Comparison of ENCODE assay signal across 20 cellular contexts in the genomic region with DNA sequence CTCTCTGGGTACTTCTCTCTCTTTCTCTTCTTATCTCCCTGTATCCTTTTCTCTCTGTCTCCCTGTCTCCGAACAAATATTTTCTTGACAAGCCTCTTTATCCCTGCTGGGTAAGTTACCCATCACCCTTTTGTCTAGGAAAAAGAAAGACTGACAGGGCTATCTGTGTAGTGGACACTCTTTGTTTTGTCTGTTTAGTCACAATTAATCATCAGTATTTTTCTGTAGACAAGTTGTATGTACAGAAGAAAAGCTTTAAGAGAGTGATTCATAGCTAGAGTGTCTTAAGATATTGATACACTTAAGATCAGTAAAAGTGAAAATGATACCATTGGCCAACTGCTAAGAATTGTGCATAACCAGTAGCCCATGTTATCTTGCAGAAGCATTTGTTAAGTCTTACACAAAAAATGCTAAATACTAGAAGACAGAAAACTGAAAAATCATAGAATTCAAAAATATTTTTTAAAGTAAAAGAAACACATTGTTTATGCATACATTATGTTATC.
DNase-seq lines count a peak whose midpoint lies in the region; ATAC-seq, FAIRE-seq and TF ChIP-seq lines count a peak whose summit lies in the region.
"Had no signal": no experiment of that assay in that cellular context is flagged by ENCODE, and none has a peak within 500 bp of the region (broad histone marks: within the 10 kb centered on the region; RNA-seq: fewer than 3 reads in every experiment).

No MANE protein-coding gene starts in this region.

- no peak for FAIRE-seq in bronchial epithelial cell (lab: Jason Lieb, UNC)
- FAIRE-seq: A204.1, G401.6, GM12892, H1, HepG2 had no signal

- H2AFZ ChIP-seq in HCT116 (ENCODE audit: low read depth, low read length, poor library complexity, severe bottlenecking) = peak overlapping the region; percentile 49

- H3K4me1 ChIP-seq in HCT116 (ENCODE audit: control insufficient read depth in 1 of 2, insufficient read depth in 2 of 2, low read length in 2 of 2) = no peaks in the 10 kb centered on the region
- H3K4me1 ChIP-seq: BE2C, HAP-1 had no signal

- no peaks in the 10 kb centered on the region for H3K79me2 ChIP-seq in HCT116 (ENCODE audit: insufficient read depth, low read length)

- intact Hi-C loops in HCT116 (cut with micrococcal nuclease) = no loop called here

- no peaks in the 10 kb centered on the region for H3K9me3 ChIP-seq in HCT116 (ENCODE audit: control insufficient read depth in 1 of 2, insufficient read depth in 1 of 2, low read depth in 1 of 2, low read length in 2 of 2)
- H3K9me3 ChIP-seq: BE2C, HAP-1 had no signal

- TF ChIP-seq RAD21 in HCT116 (IDR thresholded peaks at IDR 0.05; ENCODE audit: low read depth) = no peak

- no peaks in the 10 kb centered on the region for H3K4me1 Mint-ChIP-seq in T-cell
- H3K4me1 Mint-ChIP-seq: CD4-positive, CD25-positive, alpha-beta regulatory T cell; CD8-positive, alpha-beta memory T cell; IgD-negative memory B cell had no signal

- CTCF ChIA-PET in HCT116 (lab: Charles Lee) = no interaction called here
- CTCF ChIA-PET in T-cell (lab: Charles Lee) = no interaction called here

- TF ChIP-seq POLR2A in HCT116 (IDR thresholded peaks at IDR 0.05; ENCODE audit: borderline replicate concordance, extremely low read depth, insufficient read depth, insufficient read length) = no peak

- POLR2A ChIA-PET in HCT116 (lab: Charles Lee) = no interaction called here
- POLR2A ChIA-PET in T-cell (lab: Charles Lee) = no interaction called here

- RAD21 ChIA-PET in HCT116 (lab: Charles Lee; ENCODE audit: low non-redundant PET in 1 of 2, low total read pairs in 2 of 2, uncharacterized antibody in 2 of 2, unreplicated experiment in 2 of 2) = no interaction called here

- H3K4me3 Mint-ChIP-seq in T-cell = no peak overlapping the region
- H3K4me3 Mint-ChIP-seq: CD4-positive, CD25-positive, alpha-beta regulatory T cell; CD8-positive, alpha-beta memory T cell; IgD-negative memory B cell had no signal

- no peak overlapping the region for H3K4me3 ChIP-seq in HCT116 (replicated peaks in 1 of 2; ENCODE audit: low read depth in 1 of 2, low read length in 2 of 2)
- H3K4me3 ChIP-seq in bronchial epithelial cell (ENCODE audit: low read depth, low read length) = no peak overlapping the region
- H3K4me3 ChIP-seq: HAP-1 had no signal

- DNase-seq in HCT116 (ENCODE audit: low read depth, low spot score) = no peak
- DNase-seq in OCI-M1 (lab: John Stamatoyannopoulos, UW) = peak; percentile 7
- peak; percentile 27 for DNase-seq in bronchial epithelial cell (ENCODE audit: low read depth)
- DNase-seq in activated naive CD4-positive, alpha-beta T cell treated with Interleukin-2 at 50 U/mL for 16 hours = no peak
- no peak for DNase-seq in T-cell
- DNase-seq: ACHN; BE2C; C1 segment of cervical spinal cord; CD4-positive, CD25-positive, alpha-beta regulatory T cell; CD8-positive, alpha-beta memory T cell; COR-L47; KBM-7 had no signal

- no peak overlapping the region for H3K27ac ChIP-seq in HCT116 (ENCODE audit: low read depth, low read length)

- H3K27me3 Mint-ChIP-seq in T-cell = no peaks in the 10 kb centered on the region
- H3K27me3 Mint-ChIP-seq: CD4-positive, CD25-positive, alpha-beta regulatory T cell; CD8-positive, alpha-beta memory T cell; IgD-negative memory B cell had no signal

- no peaks in the 10 kb centered on the region for H3K9me2 ChIP-seq in HCT116 (ENCODE audit: insufficient read depth)

- no peak overlapping the region for H3K4me2 ChIP-seq in HCT116 (ENCODE audit: low read length)

- H3K9ac ChIP-seq in HCT116 (ENCODE audit: low read length) = no peak overlapping the region

- peaks cover 8 to 15% (median 11%) of the 10 kb centered on the region in 3 donors for H3K9me3 Mint-ChIP-seq in T-cell

- no peaks in the 10 kb centered on the region for H4K20me1 ChIP-seq in HCT116 (ENCODE audit: insufficient read depth)

- ATAC-seq in HCT116 (no peak), T-cell (replicated peaks in 1 of 4) (no peak), GM18498 (IDR thresholded peaks at IDR 0.05; ENCODE audit: unreplicated experiment) (no peak)
- ATAC-seq: HepG2 had no signal

- no peak overlapping the region for H3K27ac Mint-ChIP-seq in T-cell
- H3K27ac Mint-ChIP-seq: CD4-positive, CD25-positive, alpha-beta regulatory T cell; CD8-positive, alpha-beta memory T cell; IgD-negative memory B cell had no signal

- H3K36me3 ChIP-seq in HCT116 (ENCODE audit: control insufficient read depth in 1 of 2, insufficient read depth in 2 of 2, low read length in 2 of 2) (no peaks in the 10 kb centered on the region), bronchial epithelial cell (ENCODE audit: control insufficient read depth, insufficient read depth, low read length) (no peaks in the 10 kb centered on the region)
- H3K36me3 ChIP-seq: BE2C, HAP-1 had no signal

- H3K36me3 Mint-ChIP-seq in T-cell = no peaks in the 10 kb centered on the region
- H3K36me3 Mint-ChIP-seq: CD4-positive, CD25-positive, alpha-beta regulatory T cell; CD8-positive, alpha-beta memory T cell; IgD-negative memory B cell had no signal

- H3K27me3 ChIP-seq in HCT116 (ENCODE audit: insufficient read depth, low read length) = no peaks in the 10 kb centered on the region
- no peaks in the 10 kb centered on the region for H3K27me3 ChIP-seq in bronchial epithelial cell (ENCODE audit: control insufficient read depth, insufficient read depth, low read length)
- H3K27me3 ChIP-seq: BE2C had no signal

- no TSS peak for BruUV-seq in HCT116 (replicated peaks; lab: Mats Ljungman, UMichigan)

- no peak for TF ChIP-seq CTCF in HCT116 (IDR thresholded peaks at IDR 0.05 in 2 of 3, conservative IDR thresholded peaks at IDR 0.05 in 1 of 3; ENCODE audit: borderline replicate concordance in 1 of 3, insufficient read depth in 1 of 3, low read depth in 2 of 3, low read length in 2 of 3)
- no peak for TF ChIP-seq CTCF in bronchial epithelial cell (IDR thresholded peaks at IDR 0.05; ENCODE audit: insufficient read depth, low read length, severe bottlenecking)

TF ChIP-seq in HCT116, 20 proteins besides CTCF, POLR2A, EP300 and RAD21:
- TF ChIP-seq, protein P1, sequence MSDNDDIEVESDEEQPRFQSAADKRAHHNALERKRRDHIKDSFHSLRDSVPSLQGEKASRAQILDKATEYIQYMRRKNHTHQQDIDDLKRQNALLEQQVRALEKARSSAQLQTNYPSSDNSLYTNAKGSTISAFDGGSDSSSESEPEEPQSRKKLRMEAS (IDR thresholded peaks at IDR 0.05) = no peak
- no peak for TF ChIP-seq YY1 (IDR thresholded peaks at IDR 0.05; ENCODE audit: extremely low read depth, insufficient replicate concordance, low read depth, low read length)
- no peak for TF ChIP-seq EZH2 (IDR thresholded peaks at IDR 0.05)
- no peak for TF ChIP-seq SIN3A (IDR thresholded peaks at IDR 0.05; ENCODE audit: low read depth)
- no peak for TF ChIP-seq FOSL1 (IDR thresholded peaks at IDR 0.05; ENCODE audit: low read depth)

Comparison
In these comparisons a context has a peak if more than half of its experiments do, and no peak if none do; other contexts are left out.
1. DNase-seq: peak in OCI-M1 (single experiment) and bronchial epithelial cell (single experiment); none in HCT116 (single experiment), activated naive CD4-positive, alpha-beta T cell treated with Interleukin-2 at 50 U/mL for 16 hours (single experiment) and T-cell (0 of 34).